In genomic region chr1:156584813-156585212, GRCh38 we compare ENCODE assay signal across 1 cellular context.
A peak's percentile ranks its signal among the peaks of the same experiment; 100 is the strongest.
TF ChIP-seq lines count a peak whose summit lies in the region.

No MANE protein-coding gene starts in this region.

TF ChIP-seq in HEK293, 187 proteins besides CTCF, POLR2A, EP300 and RAD21:
- TF ChIP-seq SP2 (tag by site-specific recombination; IDR thresholded peaks at IDR 0.05) (no peak), ZNF560 (tag by site-specific recombination; IDR thresholded peaks at IDR 0.05; ENCODE audit: borderline replicate concordance) (no peak), GLIS1 (tag by site-specific recombination; IDR thresholded peaks at IDR 0.05) (peak; percentile 31; the same call in 1 of the 2 replicates), GLIS2 (tag by site-specific recombination; IDR thresholded peaks at IDR 0.05) (peak; percentile 48; the same call in 1 of the 2 replicates), ZNF704 (tag by site-specific recombination; IDR thresholded peaks at IDR 0.05) (no peak), ZNF2 (tag by site-specific recombination; IDR thresholded peaks at IDR 0.05) (peak; percentile 86; the same call in 1 of the 2 replicates)
